In the genomic region with DNA sequence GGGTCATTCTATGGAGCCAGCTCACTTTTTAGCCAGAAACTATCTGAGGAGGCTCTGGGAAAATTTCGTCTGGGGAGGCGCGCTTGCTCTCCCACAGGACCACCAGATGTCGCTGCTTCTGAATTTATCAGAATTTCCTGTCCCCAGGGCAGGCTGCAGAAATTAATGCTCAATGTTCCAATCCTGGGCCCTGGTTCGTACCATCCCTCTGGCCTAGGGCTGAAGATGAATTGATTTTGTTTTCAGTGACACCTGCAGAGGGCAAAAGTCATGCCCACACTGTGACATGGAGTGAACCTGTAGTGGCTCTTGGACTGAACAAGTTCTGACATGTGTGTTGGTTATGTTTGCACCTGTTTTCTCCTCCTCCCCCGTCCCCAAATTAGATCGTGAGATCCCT, we compare ENCODE assay signal across 8 cellular contexts.
A peak's percentile ranks its signal among the peaks of the same experiment; 100 is the strongest.
DNase-seq lines count a peak whose midpoint lies in the region; ATAC-seq lines count a peak whose summit lies in the region.

No MANE protein-coding gene starts in this region.

- no peaks in the 10 kb centered on the region for H3K27me3 ChIP-seq in Karpas-422 (ENCODE audit: low read length)

- no peaks in the 10 kb centered on the region for H3K36me3 Mint-ChIP-seq in T-cell
- H3K36me3 Mint-ChIP-seq in immature natural killer cell = no peaks in the 10 kb centered on the region

- no peak overlapping the region for H3K4me3 ChIP-seq in Karpas-422 (ENCODE audit: low read length)

- H3K9ac ChIP-seq in Karpas-422 (ENCODE audit: low read length) = no peak overlapping the region

- POLR2A ChIA-PET in T-cell (lab: Charles Lee) = no interaction called here

- ATAC-seq in T-cell (replicated peaks in 1 of 4) = peak in 1 of 4 experiments; percentile 30
- no peak for ATAC-seq in HG03025 (IDR thresholded peaks at IDR 0.05; ENCODE audit: low FRiP score, unreplicated experiment)

- H3K27ac Mint-ChIP-seq in T-cell = no peak overlapping the region
- no peak overlapping the region for H3K27ac Mint-ChIP-seq in immature natural killer cell

- H3K4me3 Mint-ChIP-seq in T-cell = no peak overlapping the region
- H3K4me3 Mint-ChIP-seq in immature natural killer cell = no peak overlapping the region

- CTCF ChIA-PET in T-cell (lab: Charles Lee) = interaction anchor here (1.0 to 2.2 kb wide), 2 partner anchors 717 to 718 kb away, joined by 5 to 6 read pairs; no protein-coding TSS in a partner anchor

- no peaks in the 10 kb centered on the region for H4K20me1 ChIP-seq in Karpas-422 (ENCODE audit: insufficient read depth, low read depth, low read length)

- H3K79me2 ChIP-seq in Karpas-422 (ENCODE audit: low read length) = no peaks in the 10 kb centered on the region

- no peaks in the 10 kb centered on the region for H3K36me3 ChIP-seq in Karpas-422 (ENCODE audit: insufficient read depth, low read length)

- H3K27me3 Mint-ChIP-seq in T-cell = peaks cover 4 to 10% of the 10 kb centered on the region in 2 donors
- peaks cover 0 to 7% (median 5%) of the 10 kb centered on the region in 3 donors for H3K27me3 Mint-ChIP-seq in immature natural killer cell (ENCODE audit: low read depth in 3 of 3)

- H3K4me2 ChIP-seq in Karpas-422 (ENCODE audit: low read depth, low read length, poor library complexity, severe bottlenecking) = no peak overlapping the region

- H3K27ac ChIP-seq in Karpas-422 (ENCODE audit: low read length) = no peak overlapping the region

- H3K9me3 Mint-ChIP-seq in T-cell = no peaks in the 10 kb centered on the region
- peaks cover 0 to 1% (median 0%) of the 10 kb centered on the region in 6 donors for H3K9me3 Mint-ChIP-seq in immature natural killer cell

- DNase-seq in EH (ENCODE audit: low read depth) (peak; percentile 45), Karpas-422 (peak; percentile 77), T-cell (peak in 32 of 34 experiments; percentile 12 to 62 (median 40)), anterior cingulate cortex (lab: John Stamatoyannopoulos, UW) (peak in 48 of 58 donors; percentile 3 to 69 (median 20)), immature natural killer cell (peak; percentile 41 to 59 (median 42)), OCI-M2 (lab: John Stamatoyannopoulos, UW; ENCODE audit: unreplicated experiment) (no peak)
- peak; percentile 7 to 37 (median 22) for DNase-seq in stimulated activated CD4-positive, alpha-beta T cell treated with anti-CD3 and anti-CD28 coated beads, Interleukin-1b, Interleukin-23, amount 100 ng/mL, for 24 hours (ENCODE audit: low read depth in 4 of 4, low spot score in 1 of 4)

- no peaks in the 10 kb centered on the region for H3K4me1 ChIP-seq in Karpas-422 (ENCODE audit: low read length)

- H2AFZ ChIP-seq in Karpas-422 (ENCODE audit: low read length) = no peak overlapping the region

- H3K4me1 Mint-ChIP-seq in T-cell (no peaks in the 10 kb centered on the region), immature natural killer cell (peaks cover 0 to 3% of the 10 kb centered on the region in 2 donors)

- H3K9me3 ChIP-seq in Karpas-422 (ENCODE audit: low read length) = no peaks in the 10 kb centered on the region

- H3K9me2 ChIP-seq in Karpas-422 (replicated peaks; ENCODE audit: insufficient read depth, low read length) = no peaks in the 10 kb centered on the region
